26 cellular contexts compared by ENCODE assay signal in genomic region chr1:52487632-52488031, GRCh38.
"Had no signal": no experiment of that assay in that cellular context is flagged by ENCODE, and none has a peak within 500 bp of the region (broad histone marks: within the 10 kb centered on the region; RNA-seq: fewer than 3 reads in every experiment).

No MANE protein-coding gene starts in this region.

- ATAC-seq: gastrocnemius medialis, left cardiac atrium, left ventricle myocardium superior, pancreas, psoas muscle had no signal

- H3K9me3 ChIP-seq: gastrocnemius medialis, pancreas, psoas muscle, suprapubic skin, tibial artery had no signal

- H3K4me3 ChIP-seq: coronary artery, dorsolateral prefrontal cortex, gastrocnemius medialis, pancreas, psoas muscle, smooth muscle cell, suprapubic skin, tibial artery had no signal

- H3K27me3 Mint-ChIP-seq: activated B cell treated with CpG ODN at 0.5 μM for 24 hours; activated naive CD8-positive, alpha-beta T cell; naive B cell had no signal

- H3K4me1 Mint-ChIP-seq: activated B cell treated with CpG ODN at 0.5 μM for 24 hours, neural crest cell had no signal

- H3K4me2 ChIP-seq: smooth muscle cell had no signal

- H3K4me3 Mint-ChIP-seq: activated B cell treated with CpG ODN at 0.5 μM for 24 hours; activated naive CD8-positive, alpha-beta T cell; mesothelial cell of epicardium; naive B cell; neural crest cell; T-helper 1 cell treated with Interleukin-12 subunit alpha and Interleukin-12 subunit beta and Interleukin-4 antibody, amounts not matched to agents 30 μg/mL and 1 μg/mL, for 36 hours had no signal

- H3K27me3 ChIP-seq: dorsolateral prefrontal cortex, gastrocnemius medialis, pancreas, suprapubic skin, tibial artery had no signal

- H3K27ac ChIP-seq: coronary artery, dorsolateral prefrontal cortex, gastrocnemius medialis, pancreas, psoas muscle, suprapubic skin, tibial artery had no signal

- H3K4me1 ChIP-seq: gastrocnemius medialis, pancreas, psoas muscle, suprapubic skin, tibial artery had no signal

- H3K9me3 Mint-ChIP-seq: activated B cell treated with CpG ODN at 0.5 μM for 24 hours; mesothelial cell of epicardium; naive B cell; neural crest cell; T-helper 1 cell treated with Interleukin-12 subunit alpha and Interleukin-12 subunit beta and Interleukin-4 antibody, amounts not matched to agents 30 μg/mL and 1 μg/mL, for 36 hours had no signal

- DNase-seq: activated B cell treated with CpG ODN at 0.5 μM for 24 hours; activated CD4-positive, alpha-beta T cell treated with anti-CD3 and anti-CD28 coated beads, Interleukin-2, amount 50 U/mL, for 1 hour; anterior cingulate cortex; dorsolateral prefrontal cortex; effector memory CD4-positive, alpha-beta T cell; erythroblast; gastrocnemius medialis; hippocampal formation; left cardiac atrium; left ventricle myocardium superior; naive B cell; nucleus accumbens; pancreas; psoas muscle; stimulated activated CD4-positive, alpha-beta T cell treated with anti-CD3 and anti-CD28 coated beads, Interleukin-1b, Interleukin-23, amount 100 ng/mL, for 48 hours; stimulated activated CD4-positive, alpha-beta T cell treated with anti-CD3 and anti-CD28 coated beads, Interleukin-4, amount 100 ng/mL, for 4 hours; stimulated activated CD8-positive, alpha-beta memory T cell treated with anti-CD3 and anti-CD28 coated beads, Interleukin-4, amount 100 ng/mL, for 48 hours; stimulated activated naive CD4-positive, alpha-beta T cell; tibial artery had no signal

- H3K27ac Mint-ChIP-seq: activated B cell treated with CpG ODN at 0.5 μM for 24 hours; activated naive CD8-positive, alpha-beta T cell; T-helper 1 cell treated with Interleukin-12 subunit alpha and Interleukin-12 subunit beta and Interleukin-4 antibody, amounts not matched to agents 30 μg/mL and 1 μg/mL, for 36 hours had no signal

- H3K36me3 ChIP-seq: pancreas had no signal
